ENCODE assay signal across 32 cellular contexts in genomic region chr7:102837802-102838201, GRCh38.
"Had no signal": no experiment of that assay in that cellular context is flagged by ENCODE, and none has a peak within 500 bp of the region (broad histone marks: within the 10 kb centered on the region; RNA-seq: fewer than 3 reads in every experiment).

No MANE protein-coding gene starts in this region.

- H3K27ac Mint-ChIP-seq: activated CD4-positive, alpha-beta memory T cell treated with anti-CD3 and anti-CD28 coated beads, Interleukin-2, amount 10 ng/mL, durations not matched to agents 7 days and 5 days; activated CD8-positive, alpha-beta memory T cell treated with anti-CD3 and anti-CD28 coated beads, Interleukin-2, amount 10 ng/mL, durations not matched to agents 7 days and 5 days; activated naive CD8-positive, alpha-beta T cell treated with anti-CD3 and anti-CD28 coated beads for 36 hours; IgD-negative memory B cell had no signal

- DNase-seq: activated CD4-positive, alpha-beta memory T cell treated with anti-CD3 and anti-CD28 coated beads, Interleukin-2, amount 10 ng/mL, durations not matched to agents 7 days and 5 days; activated CD4-positive, alpha-beta T cell treated with anti-CD3 and anti-CD28 coated beads for 1 hour; activated CD4-positive, alpha-beta T cell treated with anti-CD3 and anti-CD28 coated beads for 48 hours; activated CD4-positive, CD25-positive, alpha-beta regulatory T cell; activated CD8-positive, alpha-beta memory T cell treated with anti-CD3 and anti-CD28 coated beads for 24 hours; activated CD8-positive, alpha-beta memory T cell treated with anti-CD3 and anti-CD28 coated beads, Interleukin-2, amount 10 ng/mL, durations not matched to agents 7 days and 5 days; activated CD8-positive, alpha-beta memory T cell treated with anti-CD3 and anti-CD28 coated beads, Interleukin-2, amount 50 U/mL, for 48 hours; activated effector memory CD4-positive, alpha-beta T cell treated with anti-CD3 and anti-CD28 coated beads, Interleukin-2, amount 50 U/mL, for 16 hours; activated naive CD4-positive, alpha-beta T cell; activated naive CD4-positive, alpha-beta T cell treated with anti-CD3 and anti-CD28 coated beads, Interleukin-2, amount 50 U/mL, for 16 hours; activated naive CD8-positive, alpha-beta T cell treated with anti-CD3 and anti-CD28 coated beads for 36 hours; activated T-cell treated with anti-CD3 and anti-CD28 coated beads, Interleukin-2, amount 50 U/mL, for 48 hours; amniotic stem cell; aorta; Karpas-422; KBM-7; NCI-H1105; NCI-H1417 treated with DMSO at 0.1 percent for 48 hours; NCI-H187 treated with DMSO at 0.1 percent for 48 hours; NCI-H2081; NCI-H2171 treated with DMSO at 0.1 percent for 48 hours; NCI-H2227 treated with DMSO at 0.1 percent for 48 hours; NCI-H446 treated with DMSO at 0.1 percent for 48 hours; NCI-H524; NCI-H69; NCI-H82; SHP77; SW 1271; T1000; WERI-Rb-1 had no signal

- H3K4me1 Mint-ChIP-seq: IgD-negative memory B cell had no signal

- H3K36me3 ChIP-seq: cardiac muscle cell, WERI-Rb-1 had no signal

- H3K4me3 ChIP-seq: cardiac muscle cell had no signal

- H3K27me3 ChIP-seq: cardiac muscle cell had no signal

- H3K9me3 Mint-ChIP-seq: activated CD4-positive, alpha-beta memory T cell treated with anti-CD3 and anti-CD28 coated beads, Interleukin-2, amount 10 ng/mL, durations not matched to agents 7 days and 5 days; activated naive CD8-positive, alpha-beta T cell treated with anti-CD3 and anti-CD28 coated beads for 36 hours; IgD-negative memory B cell had no signal

- H3K27ac ChIP-seq: cardiac muscle cell, WERI-Rb-1 had no signal

- H3K27me3 Mint-ChIP-seq: activated CD4-positive, alpha-beta memory T cell treated with anti-CD3 and anti-CD28 coated beads, Interleukin-2, amount 10 ng/mL, durations not matched to agents 7 days and 5 days; activated naive CD8-positive, alpha-beta T cell treated with anti-CD3 and anti-CD28 coated beads for 36 hours; IgD-negative memory B cell had no signal

- H3K4me3 Mint-ChIP-seq: activated CD4-positive, alpha-beta memory T cell treated with anti-CD3 and anti-CD28 coated beads, Interleukin-2, amount 10 ng/mL, durations not matched to agents 7 days and 5 days; activated CD8-positive, alpha-beta memory T cell treated with anti-CD3 and anti-CD28 coated beads, Interleukin-2, amount 10 ng/mL, durations not matched to agents 7 days and 5 days; activated naive CD8-positive, alpha-beta T cell treated with anti-CD3 and anti-CD28 coated beads for 36 hours; IgD-negative memory B cell had no signal

- ATAC-seq: activated CD8-positive, alpha-beta memory T cell treated with anti-CD3 and anti-CD28 coated beads, Interleukin-2, amount 10 ng/mL, durations not matched to agents 7 days and 5 days had no signal
